ENCODE assay signal across 1 cellular context in genomic region chr10:132882069-132882468, GRCh38.
TF ChIP-seq lines count a peak whose summit lies in the region.

No MANE protein-coding gene starts in this region.

TF ChIP-seq in H1, 55 proteins besides CTCF, POLR2A, EP300 and RAD21:
- TF ChIP-seq TAF7 (optimal IDR thresholded peaks at IDR 0.05; ENCODE audit: borderline replicate concordance, low read depth, low read length): no peak
TF ChIP-seq in H1: peak in this region for 0.
